ENCODE assay signal across 9 cellular contexts in the genomic region with DNA sequence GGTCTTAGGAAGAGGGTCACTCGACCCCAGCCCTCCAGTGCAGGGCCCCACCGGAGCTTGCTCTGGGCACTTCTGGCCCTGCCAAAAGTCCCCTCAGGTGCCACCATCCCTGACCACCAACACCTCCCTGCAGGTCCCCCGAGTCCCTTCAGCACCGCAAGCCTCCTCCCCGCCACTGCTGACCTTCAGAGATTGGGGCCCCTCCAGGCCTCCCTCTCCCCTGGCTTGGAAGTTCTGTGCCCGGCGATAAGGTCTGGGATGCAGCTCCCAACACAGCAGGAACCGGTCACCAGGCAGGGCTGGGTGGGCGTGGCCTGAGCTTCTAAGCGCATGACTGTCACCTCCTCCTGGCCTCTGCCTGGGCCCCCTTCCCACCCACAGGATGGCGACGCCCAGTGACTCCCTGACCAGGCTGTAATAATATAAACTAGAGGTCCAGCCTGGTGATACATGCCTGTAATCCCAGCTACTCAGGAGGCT. TPM values are rescaled to one million over a fixed set of nuclear protein-coding genes. Genes with fewer than 3 reads are reported as not detected.
DNase-seq lines count a peak whose midpoint lies in the region; ATAC-seq and TF ChIP-seq lines count a peak whose summit lies in the region.
"Had no signal": no experiment of that assay in that cellular context is flagged by ENCODE, and none has a peak within 500 bp of the region (broad histone marks: within the 10 kb centered on the region; RNA-seq: fewer than 3 reads in every experiment).

No MANE protein-coding gene starts in this region.

- intact Hi-C loops in adrenal gland (cut with DNase I), result no loop called here
- intact Hi-C loops in vagina (cut with DNase I), result no loop called here

- TF ChIP-seq CTCF in adrenal gland (IDR thresholded peaks at IDR 0.05) (no peak), vagina (IDR thresholded peaks at IDR 0.05) (no peak), endothelial cell (IDR thresholded peaks at IDR 0.05; ENCODE audit: unreplicated experiment) (no peak)

- no peak overlapping the region for H3K4me3 ChIP-seq in adrenal gland
- H3K4me3 ChIP-seq in vagina, result peak overlapping the region in 1 of 2 donors; percentile 6

- H3K27me3 ChIP-seq in adrenal gland (no peaks in the 10 kb centered on the region), vagina (no peaks in the 10 kb centered on the region)

- TF ChIP-seq POLR2A in adrenal gland (IDR thresholded peaks at IDR 0.05) (no peak), vagina (IDR thresholded peaks at IDR 0.05) (no peak)

- H3K36me3 ChIP-seq in adrenal gland (replicated peaks in 1 of 2) (no peaks in the 10 kb centered on the region), vagina (no peaks in the 10 kb centered on the region)

- peak; percentile 5 for DNase-seq in NCI-H2227 (lab: John Stamatoyannopoulos, UW; ENCODE audit: unreplicated experiment)
- DNase-seq in NCI-H2227 treated with DMSO at 0.1 percent for 48 hours (lab: John Stamatoyannopoulos, UW), result no peak
- peak in 5 of 7 donors; percentile 52 to 70 (median 66) for DNase-seq in adrenal gland
- peak; percentile 33 for DNase-seq in iris pigment epithelial cell (ENCODE audit: low read depth)
- DNase-seq in vagina (ENCODE audit: extremely low spot score in 2 of 2), result no peak
- DNase-seq in medulla oblongata (ENCODE audit: extremely low spot score), result no peak
- DNase-seq in endothelial cell (ENCODE audit: low spot score), result no peak
- DNase-seq: activated CD8-positive, alpha-beta memory T cell treated with anti-CD3 and anti-CD28 coated beads, Interleukin-2, amount 10 ng/mL, durations not matched to agents 7 days and 5 days had no signal

- no peak overlapping the region for H3K4me3 Mint-ChIP-seq in endothelial cell (ENCODE audit: unreplicated experiment)
- H3K4me3 Mint-ChIP-seq: activated CD8-positive, alpha-beta memory T cell treated with anti-CD3 and anti-CD28 coated beads, Interleukin-2, amount 10 ng/mL, durations not matched to agents 7 days and 5 days had no signal

- H3K9me3 ChIP-seq in adrenal gland (replicated peaks in 1 of 3) (no peaks in the 10 kb centered on the region), vagina (no peaks in the 10 kb centered on the region)

- peaks cover 4% of the 10 kb centered on the region for H3K27me3 Mint-ChIP-seq in endothelial cell (ENCODE audit: unreplicated experiment)
- H3K27me3 Mint-ChIP-seq: activated CD8-positive, alpha-beta memory T cell treated with anti-CD3 and anti-CD28 coated beads, Interleukin-2, amount 10 ng/mL, durations not matched to agents 7 days and 5 days had no signal

- H3K4me1 ChIP-seq in adrenal gland (replicated peaks in 1 of 2), result peaks cover 18 to 42% of the 10 kb centered on the region in 2 donors
- peaks cover 76% of the 10 kb centered on the region for H3K4me1 ChIP-seq in vagina

- no peaks in the 10 kb centered on the region for H3K36me3 Mint-ChIP-seq in endothelial cell (ENCODE audit: low read depth, unreplicated experiment)

- peak overlapping the region in 2 of 5 donors; percentile 75 to 81 for H3K27ac ChIP-seq in adrenal gland
- H3K27ac ChIP-seq in vagina, result peak overlapping the region; percentile 83

- H3K9me3 Mint-ChIP-seq in endothelial cell (ENCODE audit: unreplicated experiment), result no peaks in the 10 kb centered on the region

- peaks cover 12% of the 10 kb centered on the region for H3K4me1 Mint-ChIP-seq in endothelial cell (ENCODE audit: unreplicated experiment)

- ATAC-seq in GM18870 (IDR thresholded peaks at IDR 0.05; ENCODE audit: unreplicated experiment), result no peak
- ATAC-seq: activated CD8-positive, alpha-beta memory T cell treated with anti-CD3 and anti-CD28 coated beads, Interleukin-2, amount 10 ng/mL, durations not matched to agents 7 days and 5 days had no signal

- WGBS in adrenal gland, 4 donors, result 20 to 56% (median 48%) methylated on average over 7 to 12 of the region's 12 CpGs; no CpG with 5 or more reads in 1 of the 4 donors

- no peak overlapping the region for H3K27ac Mint-ChIP-seq in endothelial cell (ENCODE audit: unreplicated experiment)
- H3K27ac Mint-ChIP-seq: activated CD8-positive, alpha-beta memory T cell treated with anti-CD3 and anti-CD28 coated beads, Interleukin-2, amount 10 ng/mL, durations not matched to agents 7 days and 5 days had no signal

RNA-seq across cellular contexts. Expression of a gene that starts 11.2 kb away (rescaled TPM):
- total RNA-seq in adrenal gland (100 to 1,000 TPM in 2 of 8 donors, 10 to 100 TPM in 6; 48.9 to 119 (median 92.4) TPM), vagina (184 TPM), endothelial cell (ENCODE audit: unreplicated experiment) (428 TPM)
- polyA plus RNA-seq in adrenal gland, result 100 to 1,000 TPM in 2 of 3 donors, 10 to 100 TPM in 1; 16.6 to 327 (median 259) TPM

RNA-seq across cellular contexts. Expression of a gene that starts 29.7 kb away (rescaled TPM):
- total RNA-seq in adrenal gland, result 1 to 10 TPM in 6 of 8 donors, under 1 TPM in 1, not detected in 1; 0.52 to 4.5 (median 1.7) TPM
- polyA plus RNA-seq in adrenal gland, result under 1 TPM; 0.29 to 0.44 (median 0.40) TPM
- 10.8 TPM for total RNA-seq in vagina
- total RNA-seq in endothelial cell (ENCODE audit: unreplicated experiment), result 16.2 TPM

RNA-seq across cellular contexts. Expression of a gene that starts 37.9 kb away (rescaled TPM):
- total RNA-seq in adrenal gland (100 to 1,000 TPM; 145 to 250 (median 181) TPM), vagina (134 TPM), endothelial cell (ENCODE audit: unreplicated experiment) (80.7 TPM)
- polyA plus RNA-seq in adrenal gland, result 100 to 1,000 TPM; 116 to 227 (median 121) TPM

Comparison
In these comparisons a context has a peak if more than half of its experiments do, and no peak if none do; other contexts are left out.
1. DNase-seq: peak in NCI-H2227 (single experiment), adrenal gland (5 of 7) and iris pigment epithelial cell (single experiment); none in NCI-H2227 treated with DMSO at 0.1 percent for 48 hours (single experiment), vagina (0 of 2), medulla oblongata (single experiment) and endothelial cell (single experiment).